In the genomic region with DNA sequence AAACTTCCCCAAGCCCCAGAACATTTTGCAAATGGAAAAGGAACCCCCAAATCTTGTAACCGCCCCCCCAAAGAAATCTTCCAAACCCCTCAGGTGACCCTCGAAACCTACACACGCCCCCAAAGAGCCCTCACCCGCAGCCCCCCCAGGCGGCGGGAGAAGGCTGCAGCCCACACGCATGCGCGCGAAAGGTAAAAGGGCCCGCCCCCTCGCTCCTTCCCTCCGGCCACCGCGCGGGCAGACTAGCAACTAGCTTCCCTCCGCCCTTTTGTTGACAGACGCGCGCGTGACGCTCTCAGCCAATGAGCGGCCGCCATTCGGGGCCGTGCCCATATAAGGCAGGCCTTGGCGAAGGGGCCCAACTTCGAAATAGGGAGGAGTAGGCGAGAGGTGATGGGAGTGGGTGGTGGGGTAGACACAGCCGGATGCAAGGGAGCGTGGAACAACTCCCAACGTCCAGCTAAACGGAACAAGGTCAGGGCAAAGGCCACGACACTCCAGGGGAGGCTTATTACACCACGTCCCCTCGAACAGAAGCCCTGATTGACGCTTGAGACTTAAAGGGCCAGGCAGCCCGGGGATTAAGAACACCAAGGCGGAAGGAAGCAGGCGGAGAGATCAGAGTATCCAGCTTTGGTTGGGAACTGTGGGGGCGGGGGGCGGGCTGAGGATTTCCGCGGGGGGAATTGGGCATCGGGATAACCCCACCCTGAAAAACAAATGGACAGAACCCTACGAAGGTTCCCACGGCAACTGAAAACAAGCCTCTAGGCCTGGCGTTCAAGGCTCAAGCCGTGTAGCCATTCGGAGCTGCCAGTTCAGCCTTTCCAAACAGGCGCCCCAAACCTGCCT, we compare ENCODE assay signal across 8 cellular contexts. TPM values are rescaled to one million over a fixed set of nuclear protein-coding genes. Genes with fewer than 3 reads are reported as not detected.
DNase-seq lines count a peak whose midpoint lies in the region; ATAC-seq and TF ChIP-seq lines count a peak whose summit lies in the region.

No MANE protein-coding gene starts in this region.

- peaks cover 0 to 15% (median 9%) of the 10 kb centered on the region in 4 donors for H3K36me3 ChIP-seq in upper lobe of left lung

- no peak for TF ChIP-seq CTCF in GM13976 (IDR thresholded peaks at IDR 0.05; ENCODE audit: borderline replicate concordance, control extremely low read depth, extremely low read depth, insufficient read depth, missing control alignments)
- peak in 4 of 6 experiments; percentile 9 to 49 (median 17) for TF ChIP-seq CTCF in upper lobe of left lung (IDR thresholded peaks at IDR 0.05)

- DNase-seq in GM13976 (ENCODE audit: low spot score) (peak; percentile 98), NCI-H1694 (lab: John Stamatoyannopoulos, UW) (peak; percentile 97), amygdala (lab: John Stamatoyannopoulos, UW) (peak; percentile 88 to 100 (median 99)), left cardiac atrium (peak; percentile 99), posterior cingulate gyrus (peak; percentile 98 to 100 (median 99)), upper lobe of left lung (peak; percentile 99)

- peaks cover 25% of the 10 kb centered on the region for H3K4me1 Mint-ChIP-seq in T-helper 1 cell treated with Interleukin-12 subunit alpha and Interleukin-12 subunit beta and Interleukin-4 antibody, amounts not matched to agents 30 μg/mL and 1 μg/mL, for 36 hours (ENCODE audit: low read depth)

- H3K4me3 Mint-ChIP-seq in T-helper 1 cell treated with Interleukin-12 subunit alpha and Interleukin-12 subunit beta and Interleukin-4 antibody, amounts not matched to agents 30 μg/mL and 1 μg/mL, for 36 hours: peak overlapping the region; percentile 94

- H3K27ac ChIP-seq in upper lobe of left lung: peak overlapping the region; percentile 90 to 95 (median 94)

- H3K27me3 Mint-ChIP-seq in T-helper 1 cell treated with Interleukin-12 subunit alpha and Interleukin-12 subunit beta and Interleukin-4 antibody, amounts not matched to agents 30 μg/mL and 1 μg/mL, for 36 hours (ENCODE audit: low read depth): no peaks in the 10 kb centered on the region

- WGBS in upper lobe of left lung, 2 donors: 1% methylated on average over 38 to 48 of the region's 51 CpGs

- H3K27me3 ChIP-seq in upper lobe of left lung: no peaks in the 10 kb centered on the region

- H3K4me3 ChIP-seq in upper lobe of left lung: peak overlapping the region; percentile 44 to 74 (median 61)

- peak in 1 of 4 donors; percentile 93 for TF ChIP-seq EP300 in upper lobe of left lung (IDR thresholded peaks at IDR 0.05)

- H3K4me1 ChIP-seq in upper lobe of left lung: peaks cover 16 to 26% (median 19%) of the 10 kb centered on the region in 4 donors

- H3K27ac Mint-ChIP-seq in T-helper 1 cell treated with Interleukin-12 subunit alpha and Interleukin-12 subunit beta and Interleukin-4 antibody, amounts not matched to agents 30 μg/mL and 1 μg/mL, for 36 hours: peak overlapping the region; percentile 93

- H3K9me3 Mint-ChIP-seq in T-helper 1 cell treated with Interleukin-12 subunit alpha and Interleukin-12 subunit beta and Interleukin-4 antibody, amounts not matched to agents 30 μg/mL and 1 μg/mL, for 36 hours: no peaks in the 10 kb centered on the region

- no peaks in the 10 kb centered on the region for H3K9me3 ChIP-seq in upper lobe of left lung

- in situ Hi-C loops in GM13976 (cut with MboI; ENCODE audit: low sequenced_read_pairs, unreplicated experiment): no loop called here

- ATAC-seq in HG02884 (IDR thresholded peaks at IDR 0.05; ENCODE audit: unreplicated experiment): peak; percentile 85
- ATAC-seq in left cardiac atrium: peak; percentile 98
- peak; percentile 97 to 99 for ATAC-seq in upper lobe of left lung (ENCODE audit: low FRiP score in 2 of 2)

- intact Hi-C loops in left cardiac atrium (cut with DNase I) (loop anchor here (5.0 kb wide), 1 partner anchor 50 kb away; the partner anchor contains the start of gene SIX5 (in 2 of the 2)), posterior cingulate gyrus (cut with DNase I) (loop anchor here (1.0 kb wide), 1 partner anchor 25 kb away; the partner anchor contains the start of gene QPCTL)

- peak in 2 of 4 donors; percentile 22 to 62 for TF ChIP-seq POLR2A in upper lobe of left lung (IDR thresholded peaks at IDR 0.05)

- peaks cover 23% of the 10 kb centered on the region for H3K36me3 Mint-ChIP-seq in T-helper 1 cell treated with Interleukin-12 subunit alpha and Interleukin-12 subunit beta and Interleukin-4 antibody, amounts not matched to agents 30 μg/mL and 1 μg/mL, for 36 hours (ENCODE audit: low read depth)

RNA-seq across cellular contexts. Expression of gene FBXO46, which starts 13.3 kb away (rescaled TPM):
- total RNA-seq in left cardiac atrium (10 to 100 TPM in 1 of 2 donors, 1 to 10 TPM in 1; 9.6 to 10.8 TPM), upper lobe of left lung (10 to 100 TPM; 12.0 to 21.1 (median 20.6) TPM)

RNA-seq across cellular contexts. Expression of gene MEIOSIN, which starts 15.9 kb away (rescaled TPM):
- under 1 TPM; 0.21 to 0.24 TPM for total RNA-seq in left cardiac atrium
- total RNA-seq in upper lobe of left lung: not detected

RNA-seq across cellular contexts. Expression of gene QPCTL, which starts 24.9 kb away (rescaled TPM):
- total RNA-seq in left cardiac atrium: 1 to 10 TPM; 2.9 to 3.2 TPM
- 10 to 100 TPM in 3 of 6 donors, 1 to 10 TPM in 3; 7.1 to 18.3 (median 10.1) TPM for total RNA-seq in upper lobe of left lung

RNA-seq across cellular contexts. Expression of gene SNRPD2, which starts 25.6 kb away (rescaled TPM):
- total RNA-seq in left cardiac atrium (100 to 1,000 TPM; 251 to 270 TPM), upper lobe of left lung (100 to 1,000 TPM in 5 of 6 donors, 10 to 100 TPM in 1; 58.7 to 261 (median 161) TPM)

RNA-seq across cellular contexts. Expression of gene GIPR, which starts 49.3 kb away (rescaled TPM):
- total RNA-seq in left cardiac atrium (10 to 100 TPM in 1 of 2 donors, 1 to 10 TPM in 1; 7.2 to 11.0 TPM), upper lobe of left lung (10 to 100 TPM in 1 of 6 donors, 1 to 10 TPM in 5; 2.9 to 17.8 (median 6.0) TPM)

Comparison
In these comparisons a context has a peak if more than half of its experiments do, and no peak if none do; other contexts are left out.
1. Peak in every context shown above with its lines: DNase-seq, ATAC-seq, H3K4me3 ChIP-seq and H3K27ac ChIP-seq.